In the genomic region with DNA sequence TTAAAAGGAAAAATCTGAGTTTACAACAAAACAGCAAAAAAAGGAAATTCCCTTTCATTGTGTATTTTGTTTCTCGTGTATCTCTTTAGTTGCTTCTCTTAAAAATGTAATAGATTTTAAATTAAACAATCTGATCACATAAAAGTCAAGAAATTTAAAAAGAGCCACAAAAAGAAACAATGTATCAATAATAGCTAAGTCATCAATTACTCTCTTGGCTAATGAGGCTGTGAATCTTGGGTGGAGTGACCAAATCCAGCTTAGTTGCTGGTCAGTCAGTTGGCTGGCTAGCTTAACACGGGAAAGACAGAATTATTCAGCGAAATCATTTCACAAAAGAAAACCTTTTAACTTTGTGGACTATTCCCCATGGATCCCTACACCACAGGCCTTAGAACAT, we compare ENCODE assay signal across 1 cellular context.
TF ChIP-seq lines count a peak whose summit lies in the region.

No MANE protein-coding gene starts in this region.

TF ChIP-seq in GM23338, 12 proteins besides CTCF, POLR2A, EP300 and RAD21:
- no peak for TF ChIP-seq EZH2 (IDR thresholded peaks at IDR 0.05; ENCODE audit: low read depth, unreplicated experiment)
- no peak for TF ChIP-seq STAT1 (IDR thresholded peaks at IDR 0.05; ENCODE audit: unreplicated experiment)
- TF ChIP-seq EZH2phosphoT487 (IDR thresholded peaks at IDR 0.05; ENCODE audit: unreplicated experiment): no peak
- TF ChIP-seq NANOG (IDR thresholded peaks at IDR 0.05; ENCODE audit: borderline replicate concordance): no peak
- TF ChIP-seq, protein P1, sequence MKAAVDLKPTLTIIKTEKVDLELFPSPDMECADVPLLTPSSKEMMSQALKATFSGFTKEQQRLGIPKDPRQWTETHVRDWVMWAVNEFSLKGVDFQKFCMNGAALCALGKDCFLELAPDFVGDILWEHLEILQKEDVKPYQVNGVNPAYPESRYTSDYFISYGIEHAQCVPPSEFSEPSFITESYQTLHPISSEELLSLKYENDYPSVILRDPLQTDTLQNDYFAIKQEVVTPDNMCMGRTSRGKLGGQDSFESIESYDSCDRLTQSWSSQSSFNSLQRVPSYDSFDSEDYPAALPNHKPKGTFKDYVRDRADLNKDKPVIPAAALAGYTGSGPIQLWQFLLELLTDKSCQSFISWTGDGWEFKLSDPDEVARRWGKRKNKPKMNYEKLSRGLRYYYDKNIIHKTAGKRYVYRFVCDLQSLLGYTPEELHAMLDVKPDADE (IDR thresholded peaks at IDR 0.05): no peak
- TF ChIP-seq JUNB (IDR thresholded peaks at IDR 0.05; ENCODE audit: unreplicated experiment): no peak
- TF ChIP-seq, protein P2, sequence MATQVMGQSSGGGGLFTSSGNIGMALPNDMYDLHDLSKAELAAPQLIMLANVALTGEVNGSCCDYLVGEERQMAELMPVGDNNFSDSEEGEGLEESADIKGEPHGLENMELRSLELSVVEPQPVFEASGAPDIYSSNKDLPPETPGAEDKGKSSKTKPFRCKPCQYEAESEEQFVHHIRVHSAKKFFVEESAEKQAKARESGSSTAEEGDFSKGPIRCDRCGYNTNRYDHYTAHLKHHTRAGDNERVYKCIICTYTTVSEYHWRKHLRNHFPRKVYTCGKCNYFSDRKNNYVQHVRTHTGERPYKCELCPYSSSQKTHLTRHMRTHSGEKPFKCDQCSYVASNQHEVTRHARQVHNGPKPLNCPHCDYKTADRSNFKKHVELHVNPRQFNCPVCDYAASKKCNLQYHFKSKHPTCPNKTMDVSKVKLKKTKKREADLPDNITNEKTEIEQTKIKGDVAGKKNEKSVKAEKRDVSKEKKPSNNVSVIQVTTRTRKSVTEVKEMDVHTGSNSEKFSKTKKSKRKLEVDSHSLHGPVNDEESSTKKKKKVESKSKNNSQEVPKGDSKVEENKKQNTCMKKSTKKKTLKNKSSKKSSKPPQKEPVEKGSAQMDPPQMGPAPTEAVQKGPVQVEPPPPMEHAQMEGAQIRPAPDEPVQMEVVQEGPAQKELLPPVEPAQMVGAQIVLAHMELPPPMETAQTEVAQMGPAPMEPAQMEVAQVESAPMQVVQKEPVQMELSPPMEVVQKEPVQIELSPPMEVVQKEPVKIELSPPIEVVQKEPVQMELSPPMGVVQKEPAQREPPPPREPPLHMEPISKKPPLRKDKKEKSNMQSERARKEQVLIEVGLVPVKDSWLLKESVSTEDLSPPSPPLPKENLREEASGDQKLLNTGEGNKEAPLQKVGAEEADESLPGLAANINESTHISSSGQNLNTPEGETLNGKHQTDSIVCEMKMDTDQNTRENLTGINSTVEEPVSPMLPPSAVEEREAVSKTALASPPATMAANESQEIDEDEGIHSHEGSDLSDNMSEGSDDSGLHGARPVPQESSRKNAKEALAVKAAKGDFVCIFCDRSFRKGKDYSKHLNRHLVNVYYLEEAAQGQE (IDR thresholded peaks at IDR 0.05; ENCODE audit: unreplicated experiment): no peak
- TF ChIP-seq CREB1 (CRISPR knock-in tag; IDR thresholded peaks at IDR 0.05; ENCODE audit: low read depth): no peak
- TF ChIP-seq ZNF114 (CRISPR knock-in tag; IDR thresholded peaks at IDR 0.05): no peak
- TF ChIP-seq ZNF331 (CRISPR knock-in tag; IDR thresholded peaks at IDR 0.05; ENCODE audit: low read depth): no peak
- TF ChIP-seq, protein P3, sequence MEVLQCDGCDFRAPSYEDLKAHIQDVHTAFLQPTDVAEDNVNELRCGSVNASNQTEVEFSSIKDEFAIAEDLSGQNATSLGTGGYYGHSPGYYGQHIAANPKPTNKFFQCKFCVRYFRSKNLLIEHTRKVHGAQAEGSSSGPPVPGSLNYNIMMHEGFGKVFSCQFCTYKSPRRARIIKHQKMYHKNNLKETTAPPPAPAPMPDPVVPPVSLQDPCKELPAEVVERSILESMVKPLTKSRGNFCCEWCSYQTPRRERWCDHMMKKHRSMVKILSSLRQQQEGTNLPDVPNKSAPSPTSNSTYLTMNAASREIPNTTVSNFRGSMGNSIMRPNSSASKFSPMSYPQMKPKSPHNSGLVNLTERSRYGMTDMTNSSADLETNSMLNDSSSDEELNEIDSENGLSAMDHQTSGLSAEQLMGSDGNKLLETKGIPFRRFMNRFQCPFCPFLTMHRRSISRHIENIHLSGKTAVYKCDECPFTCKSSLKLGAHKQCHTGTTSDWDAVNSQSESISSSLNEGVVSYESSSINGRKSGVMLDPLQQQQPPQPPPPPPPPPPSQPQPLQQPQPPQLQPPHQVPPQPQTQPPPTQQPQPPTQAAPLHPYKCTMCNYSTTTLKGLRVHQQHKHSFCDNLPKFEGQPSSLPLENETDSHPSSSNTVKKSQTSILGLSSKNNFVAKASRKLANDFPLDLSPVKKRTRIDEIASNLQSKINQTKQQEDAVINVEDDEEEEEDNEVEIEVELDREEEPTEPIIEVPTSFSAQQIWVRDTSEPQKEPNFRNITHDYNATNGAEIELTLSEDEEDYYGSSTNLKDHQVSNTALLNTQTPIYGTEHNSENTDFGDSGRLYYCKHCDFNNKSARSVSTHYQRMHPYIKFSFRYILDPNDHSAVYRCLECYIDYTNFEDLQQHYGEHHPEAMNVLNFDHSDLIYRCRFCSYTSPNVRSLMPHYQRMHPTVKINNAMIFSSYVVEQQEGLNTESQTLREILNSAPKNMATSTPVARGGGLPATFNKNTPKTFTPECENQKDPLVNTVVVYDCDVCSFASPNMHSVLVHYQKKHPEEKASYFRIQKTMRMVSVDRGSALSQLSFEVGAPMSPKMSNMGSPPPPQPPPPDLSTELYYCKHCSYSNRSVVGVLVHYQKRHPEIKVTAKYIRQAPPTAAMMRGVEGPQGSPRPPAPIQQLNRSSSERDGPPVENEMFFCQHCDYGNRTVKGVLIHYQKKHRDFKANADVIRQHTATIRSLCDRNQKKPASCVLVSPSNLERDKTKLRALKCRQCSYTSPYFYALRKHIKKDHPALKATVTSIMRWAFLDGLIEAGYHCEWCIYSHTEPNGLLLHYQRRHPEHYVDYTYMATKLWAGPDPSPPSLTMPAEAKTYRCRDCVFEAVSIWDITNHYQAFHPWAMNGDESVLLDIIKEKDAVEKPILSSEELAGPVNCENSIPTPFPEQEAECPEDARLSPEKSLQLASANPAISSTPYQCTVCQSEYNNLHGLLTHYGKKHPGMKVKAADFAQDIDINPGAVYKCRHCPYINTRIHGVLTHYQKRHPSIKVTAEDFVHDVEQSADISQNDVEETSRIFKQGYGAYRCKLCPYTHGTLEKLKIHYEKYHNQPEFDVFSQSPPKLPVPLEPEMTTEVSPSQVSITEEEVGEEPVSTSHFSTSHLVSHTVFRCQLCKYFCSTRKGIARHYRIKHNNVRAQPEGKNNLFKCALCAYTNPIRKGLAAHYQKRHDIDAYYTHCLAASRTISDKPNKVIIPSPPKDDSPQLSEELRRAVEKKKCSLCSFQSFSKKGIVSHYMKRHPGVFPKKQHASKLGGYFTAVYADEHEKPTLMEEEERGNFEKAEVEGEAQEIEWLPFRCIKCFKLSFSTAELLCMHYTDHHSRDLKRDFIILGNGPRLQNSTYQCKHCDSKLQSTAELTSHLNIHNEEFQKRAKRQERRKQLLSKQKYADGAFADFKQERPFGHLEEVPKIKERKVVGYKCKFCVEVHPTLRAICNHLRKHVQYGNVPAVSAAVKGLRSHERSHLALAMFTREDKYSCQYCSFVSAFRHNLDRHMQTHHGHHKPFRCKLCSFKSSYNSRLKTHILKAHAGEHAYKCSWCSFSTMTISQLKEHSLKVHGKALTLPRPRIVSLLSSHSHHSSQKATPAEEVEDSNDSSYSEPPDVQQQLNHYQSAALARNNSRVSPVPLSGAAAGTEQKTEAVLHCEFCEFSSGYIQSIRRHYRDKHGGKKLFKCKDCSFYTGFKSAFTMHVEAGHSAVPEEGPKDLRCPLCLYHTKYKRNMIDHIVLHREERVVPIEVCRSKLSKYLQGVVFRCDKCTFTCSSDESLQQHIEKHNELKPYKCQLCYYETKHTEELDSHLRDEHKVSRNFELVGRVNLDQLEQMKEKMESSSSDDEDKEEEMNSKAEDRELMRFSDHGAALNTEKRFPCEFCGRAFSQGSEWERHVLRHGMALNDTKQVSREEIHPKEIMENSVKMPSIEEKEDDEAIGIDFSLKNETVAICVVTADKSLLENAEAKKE (CRISPR knock-in tag; IDR thresholded peaks at IDR 0.05): no peak
- no peak for TF ChIP-seq POLR2AphosphoS5 (IDR thresholded peaks at IDR 0.05; ENCODE audit: low read depth)
